ENCODE assay signal across 2 cellular contexts in genomic region chr5:14075937-14076336, GRCh38.
TF ChIP-seq lines count a peak whose summit lies in the region.

No MANE protein-coding gene starts in this region.

TF ChIP-seq in GM23338, 12 proteins besides CTCF, POLR2A, EP300 and RAD21:
- TF ChIP-seq STAT1 (IDR thresholded peaks at IDR 0.05; ENCODE audit: unreplicated experiment) (no peak), ZNF331 (CRISPR knock-in tag; IDR thresholded peaks at IDR 0.05; ENCODE audit: low read depth) (no peak), JUNB (IDR thresholded peaks at IDR 0.05; ENCODE audit: unreplicated experiment) (no peak), POLR2AphosphoS5 (IDR thresholded peaks at IDR 0.05; ENCODE audit: low read depth) (no peak), REST (IDR thresholded peaks at IDR 0.05; ENCODE audit: unreplicated experiment) (no peak), ZNF114 (CRISPR knock-in tag; IDR thresholded peaks at IDR 0.05) (no peak), ZNF462 (CRISPR knock-in tag; IDR thresholded peaks at IDR 0.05) (no peak), EZH2 (IDR thresholded peaks at IDR 0.05; ENCODE audit: low read depth, unreplicated experiment) (no peak), EZH2phosphoT487 (IDR thresholded peaks at IDR 0.05; ENCODE audit: unreplicated experiment) (no peak), CREB1 (CRISPR knock-in tag; IDR thresholded peaks at IDR 0.05; ENCODE audit: low read depth) (no peak), ETS1 (IDR thresholded peaks at IDR 0.05) (no peak), NANOG (IDR thresholded peaks at IDR 0.05; ENCODE audit: borderline replicate concordance) (no peak)

TF ChIP-seq in IMR-90, 13 proteins besides CTCF, POLR2A, EP300 and RAD21:
- TF ChIP-seq CEBPB (IDR thresholded peaks at IDR 0.05; ENCODE audit: low read depth, low read length) = no peak
- no peak for TF ChIP-seq MAFK (IDR thresholded peaks at IDR 0.05; ENCODE audit: low read depth, low read length)
- TF ChIP-seq FOS (IDR thresholded peaks at IDR 0.05; ENCODE audit: low read depth, low read length) = no peak
- no peak for TF ChIP-seq RCOR1 (IDR thresholded peaks at IDR 0.05; ENCODE audit: insufficient replicate concordance, low read length)
- no peak for TF ChIP-seq USF2 (IDR thresholded peaks at IDR 0.05; ENCODE audit: low read depth, low read length)
- no peak for TF ChIP-seq NFE2L2 (IDR thresholded peaks at IDR 0.05; ENCODE audit: low read depth, low read length)
- no peak for TF ChIP-seq MAZ (IDR thresholded peaks at IDR 0.05; ENCODE audit: borderline replicate concordance, low read depth, low read length)
- no peak for TF ChIP-seq SMC3 (IDR thresholded peaks at IDR 0.05; ENCODE audit: low read depth, low read length)
- no peak for TF ChIP-seq RFX5 (IDR thresholded peaks at IDR 0.05; ENCODE audit: low read depth, low read length)
TF ChIP-seq in IMR-90: peak in this region for 0.
